ENCODE assay signal across 13 cellular contexts in genomic region chr1:91553196-91553595, GRCh38. TPM values are rescaled to one million over a fixed set of nuclear protein-coding genes. Genes with fewer than 3 reads are reported as not detected.
DNase-seq lines count a peak whose midpoint lies in the region; ATAC-seq and TF ChIP-seq lines count a peak whose summit lies in the region.
"Had no signal": no experiment of that assay in that cellular context is flagged by ENCODE, and none has a peak within 500 bp of the region (broad histone marks: within the 10 kb centered on the region; RNA-seq: fewer than 3 reads in every experiment).

No MANE protein-coding gene starts in this region.

- no peaks in the 10 kb centered on the region for H3K9me3 ChIP-seq in endodermal cell (ENCODE audit: control insufficient read depth, low read length)
- H3K9me3 ChIP-seq: HAP-1 had no signal

- H3K4me1 ChIP-seq in endodermal cell (ENCODE audit: control insufficient read depth, insufficient read depth, low read length): no peaks in the 10 kb centered on the region
- H3K4me1 ChIP-seq: HAP-1 had no signal

- H3K9me3 Mint-ChIP-seq in activated T-helper 17 cell treated with anti-CD3 and anti-CD28 coated beads, Interleukin-2, amount 50 U/mL, for 72 hours: no peaks in the 10 kb centered on the region
- H3K9me3 Mint-ChIP-seq in endodermal cell: peaks cover 3% of the 10 kb centered on the region
- peaks cover 2% of the 10 kb centered on the region for H3K9me3 Mint-ChIP-seq in glutamatergic neuron (ENCODE audit: unreplicated experiment)

- peak; percentile 39 for DNase-seq in ELF-1 (ENCODE audit: low read depth, low spot score)
- DNase-seq in foreskin fibroblast: peak; percentile 69 to 86
- peak; percentile 54 for DNase-seq in skeletal muscle cell (ENCODE audit: low read depth)
- no peak for DNase-seq in NCI-H1417 (lab: John Stamatoyannopoulos, UW)
- DNase-seq in NCI-H2107 treated with DMSO at 0.1 percent for 48 hours (lab: John Stamatoyannopoulos, UW; ENCODE audit: unreplicated experiment): no peak
- no peak for DNase-seq in endodermal cell
- DNase-seq in glutamatergic neuron: no peak
- DNase-seq: cerebellar nuclear complex; NCI-H524 treated with DMSO at 0.1 percent for 48 hours; stimulated activated CD4-positive, alpha-beta T cell treated with anti-CD3 and anti-CD28 coated beads, Interleukin-2, amount 100 ng/mL, for 48 hours; T-helper 1 cell had no signal

- peak overlapping the region; percentile 64 for H3K4me3 Mint-ChIP-seq in activated T-helper 17 cell treated with anti-CD3 and anti-CD28 coated beads, Interleukin-2, amount 50 U/mL, for 72 hours
- H3K4me3 Mint-ChIP-seq in endodermal cell (no peak overlapping the region), glutamatergic neuron (ENCODE audit: unreplicated experiment) (no peak overlapping the region)

- H3K27me3 ChIP-seq in endodermal cell (ENCODE audit: control insufficient read depth, insufficient read depth, low read length, poor library complexity, severe bottlenecking): no peaks in the 10 kb centered on the region

- no peaks in the 10 kb centered on the region for H3K27me3 Mint-ChIP-seq in activated T-helper 17 cell treated with anti-CD3 and anti-CD28 coated beads, Interleukin-2, amount 50 U/mL, for 72 hours
- H3K27me3 Mint-ChIP-seq in endodermal cell (ENCODE audit: insufficient read depth) (no peaks in the 10 kb centered on the region), glutamatergic neuron (ENCODE audit: unreplicated experiment) (no peaks in the 10 kb centered on the region)

- H3K9ac ChIP-seq in endodermal cell (ENCODE audit: extremely low read depth, low read length, poor library complexity, severe bottlenecking): no peak overlapping the region

- ATAC-seq in activated T-helper 17 cell treated with anti-CD3 and anti-CD28 coated beads, Interleukin-2, amount 50 U/mL, for 72 hours (replicated peaks): no peak

- 86 to 90% methylated on average over 3 of the region's 3 CpGs for WGBS in endodermal cell (ENCODE audit: insufficient coverage in 1 of 2, insufficient read length in 1 of 2), 2 experiments

- peaks cover 65% of the 10 kb centered on the region for H3K4me1 Mint-ChIP-seq in activated T-helper 17 cell treated with anti-CD3 and anti-CD28 coated beads, Interleukin-2, amount 50 U/mL, for 72 hours
- peaks cover 15% of the 10 kb centered on the region for H3K4me1 Mint-ChIP-seq in endodermal cell
- peaks cover 2% of the 10 kb centered on the region for H3K4me1 Mint-ChIP-seq in glutamatergic neuron (ENCODE audit: low read depth, unreplicated experiment)

- no peak overlapping the region for H3K27ac ChIP-seq in endodermal cell (ENCODE audit: low read depth, low read length)

- H3K36me3 ChIP-seq in endodermal cell (ENCODE audit: control insufficient read depth, insufficient read depth, low read length): no peaks in the 10 kb centered on the region
- H3K36me3 ChIP-seq: HAP-1 had no signal

- TF ChIP-seq CTCF in foreskin fibroblast (IDR thresholded peaks at IDR 0.05; ENCODE audit: low read depth, low read length): no peak
- no peak for TF ChIP-seq CTCF in endodermal cell (conservative IDR thresholded peaks at IDR 0.05)
- TF ChIP-seq CTCF in glutamatergic neuron (IDR thresholded peaks at IDR 0.05; ENCODE audit: partially characterized antibody, unreplicated experiment): no peak

- H3K4me3 ChIP-seq in foreskin fibroblast (ENCODE audit: low read depth in 1 of 2, low read length in 2 of 2): no peak overlapping the region
- no peak overlapping the region for H3K4me3 ChIP-seq in skeletal muscle cell (ENCODE audit: low read depth, low read length)
- no peak overlapping the region for H3K4me3 ChIP-seq in endodermal cell (ENCODE audit: low read length)
- H3K4me3 ChIP-seq: HAP-1 had no signal

- no peaks in the 10 kb centered on the region for H3K36me3 Mint-ChIP-seq in activated T-helper 17 cell treated with anti-CD3 and anti-CD28 coated beads, Interleukin-2, amount 50 U/mL, for 72 hours (ENCODE audit: low read depth)
- H3K36me3 Mint-ChIP-seq in endodermal cell (ENCODE audit: low read depth) (no peaks in the 10 kb centered on the region), glutamatergic neuron (ENCODE audit: unreplicated experiment) (no peaks in the 10 kb centered on the region)

- H3K27ac Mint-ChIP-seq in activated T-helper 17 cell treated with anti-CD3 and anti-CD28 coated beads, Interleukin-2, amount 50 U/mL, for 72 hours: peak overlapping the region; percentile 73
- H3K27ac Mint-ChIP-seq in endodermal cell (no peak overlapping the region), glutamatergic neuron (ENCODE audit: unreplicated experiment) (no peak overlapping the region)

RNA-seq across cellular contexts. Expression of gene CDC7, which starts 52.5 kb away (rescaled TPM):
- 10 to 100 TPM; 24.4 to 27.2 TPM for total RNA-seq in activated T-helper 17 cell treated with anti-CD3 and anti-CD28 coated beads, Interleukin-2, amount 50 U/mL, for 72 hours
- total RNA-seq in endodermal cell (10 to 100 TPM; 41.7 to 44.7 TPM), glutamatergic neuron (ENCODE audit: unreplicated experiment) (9.9 TPM)
- 39.5 TPM for polyA plus RNA-seq in endodermal cell (2013, experiment 1 of 2)
- 39.7 TPM for polyA plus RNA-seq in endodermal cell (2013, experiment 2 of 2)

Comparison
In these comparisons a context has a peak if more than half of its experiments do, and no peak if none do; other contexts are left out.
1. DNase-seq: peak in ELF-1 (single experiment), foreskin fibroblast (2 of 2) and skeletal muscle cell (single experiment); none in NCI-H1417 (0 of 3), NCI-H2107 treated with DMSO at 0.1 percent for 48 hours (single experiment), endodermal cell (single experiment) and glutamatergic neuron (single experiment).